ENCODE assay signal across 19 cellular contexts in the genomic region with DNA sequence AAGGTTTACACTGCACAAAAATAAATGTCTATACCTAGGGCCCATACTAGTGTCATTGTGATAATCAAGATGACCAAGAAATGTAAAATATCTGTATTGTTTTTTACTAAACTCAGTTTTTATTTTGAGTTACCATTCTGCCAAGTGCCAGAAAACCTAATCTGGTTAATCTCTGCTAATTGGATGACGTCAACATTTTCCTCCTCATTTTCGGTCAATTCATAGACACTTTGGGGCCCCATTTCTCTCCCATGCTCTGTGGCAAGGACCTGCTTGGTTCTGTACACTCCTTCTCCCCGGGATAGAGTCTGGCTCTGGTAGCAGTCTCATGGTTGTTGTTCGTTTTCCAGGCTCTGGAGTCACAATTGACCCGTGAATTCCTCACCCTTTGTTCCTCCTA.
"Had no signal": no experiment of that assay in that cellular context is flagged by ENCODE, and none has a peak within 500 bp of the region (broad histone marks: within the 10 kb centered on the region; RNA-seq: fewer than 3 reads in every experiment).

No MANE protein-coding gene starts in this region.

- H3K27ac ChIP-seq: coronary artery, dorsolateral prefrontal cortex, esophagus muscularis mucosa, foreskin keratinocyte, gastroesophageal sphincter, heart left ventricle, hepatocyte, left lung, lower lobe of right lung had no signal

- H3K27ac Mint-ChIP-seq: mesothelial cell of epicardium, naive B cell had no signal

- H3K27me3 ChIP-seq: dorsolateral prefrontal cortex, foreskin keratinocyte, heart left ventricle had no signal

- H2AFZ ChIP-seq: hepatocyte had no signal

- ATAC-seq: foreskin keratinocyte, gastroesophageal sphincter, heart left ventricle, left cardiac atrium, left lung, left ventricle myocardium superior, lower lobe of right lung, mucosa of descending colon had no signal

- H3K4me3 ChIP-seq: coronary artery, dorsolateral prefrontal cortex, esophagus muscularis mucosa, gastroesophageal sphincter, heart left ventricle, hepatocyte, left lung, lower lobe of right lung, mucosa of descending colon had no signal

- H3K9me3 ChIP-seq: esophagus muscularis mucosa, gastroesophageal sphincter, heart left ventricle, left lung, lower lobe of right lung had no signal

- H3K27me3 Mint-ChIP-seq: naive B cell had no signal

- H3K4me2 ChIP-seq: hepatocyte had no signal

- H3K4me3 Mint-ChIP-seq: mesothelial cell of epicardium had no signal

- H3K36me3 Mint-ChIP-seq: mesothelial cell of epicardium, naive B cell had no signal

- H3K9me3 Mint-ChIP-seq: mesothelial cell of epicardium, naive B cell had no signal

- DNase-seq: dermis blood vessel endothelial cell; dorsolateral prefrontal cortex; effector CD4-positive, alpha-beta T cell; effector memory CD4-positive, alpha-beta T cell; foreskin keratinocyte; heart left ventricle; hypothalamus; left cardiac atrium; left lung; left ventricle myocardium superior; lower lobe of right lung; mesenchymal stem cell; mucosa of descending colon; naive B cell had no signal

- H3K36me3 ChIP-seq: esophagus muscularis mucosa, gastroesophageal sphincter, heart left ventricle, left lung, lower lobe of right lung had no signal

- H3K79me2 ChIP-seq: hepatocyte had no signal
